ENCODE assay signal across 2 cellular contexts in genomic region chr2:11395971-11396689, GRCh38.
TF ChIP-seq lines count a peak whose summit lies in the region.

No MANE protein-coding gene starts in this region.

TF ChIP-seq in IMR-90, 13 proteins besides CTCF, POLR2A, EP300 and RAD21 (continued from another document):
- no peak for TF ChIP-seq ELK1 (IDR thresholded peaks at IDR 0.05; ENCODE audit: borderline replicate concordance, low read depth, low read length)
- TF ChIP-seq MAFK (IDR thresholded peaks at IDR 0.05; ENCODE audit: low read depth, low read length) = no peak

TF ChIP-seq in liver, 16 proteins besides CTCF, POLR2A, EP300 and RAD21 (continued from another document):
- TF ChIP-seq ZBTB33 (IDR thresholded peaks at IDR 0.05) = no peak
- peak; percentile 44 for TF ChIP-seq MAX (IDR thresholded peaks at IDR 0.05)
- TF ChIP-seq FOXA1 (IDR thresholded peaks at IDR 0.05) = no peak
- TF ChIP-seq SP1 (IDR thresholded peaks at IDR 0.05) = peak; percentile 35
- TF ChIP-seq FOXA2 (IDR thresholded peaks at IDR 0.05) = no peak
- no peak for TF ChIP-seq ATF3 (IDR thresholded peaks at IDR 0.05)
- no peak for TF ChIP-seq TAF1 (conservative IDR thresholded peaks at IDR 0.05)
- TF ChIP-seq JUND (IDR thresholded peaks at IDR 0.05) = no peak
